In the genomic region with DNA sequence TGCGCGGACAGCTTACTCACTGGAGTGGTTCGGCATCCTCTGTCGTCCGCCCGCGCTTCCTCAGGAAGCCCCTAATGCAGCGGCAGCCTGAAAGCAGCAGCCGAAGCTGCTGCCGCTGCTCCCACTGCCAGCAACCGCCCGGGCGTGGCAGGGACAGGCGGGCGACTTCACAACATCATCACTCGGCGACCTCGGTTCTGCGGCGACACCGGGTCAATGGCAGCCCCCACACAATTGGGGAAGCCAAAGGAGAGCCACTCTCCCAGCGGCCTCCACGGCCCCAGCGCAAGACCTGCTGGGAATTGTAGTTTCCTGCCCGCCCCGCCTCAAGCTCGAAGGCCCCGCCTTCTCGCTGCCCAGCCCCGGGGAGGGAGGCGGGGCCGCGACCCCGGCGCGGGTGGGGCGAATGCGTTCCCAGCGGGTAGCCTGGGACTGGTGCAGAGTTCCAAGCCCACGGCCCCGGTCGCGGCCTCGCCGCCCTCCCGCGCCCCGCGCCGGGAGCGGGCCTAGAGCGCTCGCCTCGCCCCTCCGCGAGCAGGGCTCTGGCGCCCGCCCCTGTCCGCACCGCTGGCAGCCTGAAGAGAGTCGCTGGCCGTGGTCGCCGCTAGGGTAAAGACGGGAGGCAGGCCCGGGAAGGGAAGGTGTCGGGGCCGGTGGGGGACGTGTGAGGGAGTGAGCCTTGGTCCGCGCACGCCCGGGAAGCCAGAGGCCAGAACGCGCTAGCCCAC, we compare ENCODE assay signal across 8 cellular contexts. TPM values are rescaled to one million over a fixed set of nuclear protein-coding genes. Genes with fewer than 3 reads are reported as not detected.
DNase-seq lines count a peak whose midpoint lies in the region; ATAC-seq, FAIRE-seq and TF ChIP-seq lines count a peak whose summit lies in the region.

A gene with protein sequence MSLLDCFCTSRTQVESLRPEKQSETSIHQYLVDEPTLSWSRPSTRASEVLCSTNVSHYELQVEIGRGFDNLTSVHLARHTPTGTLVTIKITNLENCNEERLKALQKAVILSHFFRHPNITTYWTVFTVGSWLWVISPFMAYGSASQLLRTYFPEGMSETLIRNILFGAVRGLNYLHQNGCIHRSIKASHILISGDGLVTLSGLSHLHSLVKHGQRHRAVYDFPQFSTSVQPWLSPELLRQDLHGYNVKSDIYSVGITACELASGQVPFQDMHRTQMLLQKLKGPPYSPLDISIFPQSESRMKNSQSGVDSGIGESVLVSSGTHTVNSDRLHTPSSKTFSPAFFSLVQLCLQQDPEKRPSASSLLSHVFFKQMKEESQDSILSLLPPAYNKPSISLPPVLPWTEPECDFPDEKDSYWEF (plus strand): TSS at position 411 of the 728 bp plus-strand sequence. CDS start 3,101 bp downstream, outside the sequence.
A gene with protein sequence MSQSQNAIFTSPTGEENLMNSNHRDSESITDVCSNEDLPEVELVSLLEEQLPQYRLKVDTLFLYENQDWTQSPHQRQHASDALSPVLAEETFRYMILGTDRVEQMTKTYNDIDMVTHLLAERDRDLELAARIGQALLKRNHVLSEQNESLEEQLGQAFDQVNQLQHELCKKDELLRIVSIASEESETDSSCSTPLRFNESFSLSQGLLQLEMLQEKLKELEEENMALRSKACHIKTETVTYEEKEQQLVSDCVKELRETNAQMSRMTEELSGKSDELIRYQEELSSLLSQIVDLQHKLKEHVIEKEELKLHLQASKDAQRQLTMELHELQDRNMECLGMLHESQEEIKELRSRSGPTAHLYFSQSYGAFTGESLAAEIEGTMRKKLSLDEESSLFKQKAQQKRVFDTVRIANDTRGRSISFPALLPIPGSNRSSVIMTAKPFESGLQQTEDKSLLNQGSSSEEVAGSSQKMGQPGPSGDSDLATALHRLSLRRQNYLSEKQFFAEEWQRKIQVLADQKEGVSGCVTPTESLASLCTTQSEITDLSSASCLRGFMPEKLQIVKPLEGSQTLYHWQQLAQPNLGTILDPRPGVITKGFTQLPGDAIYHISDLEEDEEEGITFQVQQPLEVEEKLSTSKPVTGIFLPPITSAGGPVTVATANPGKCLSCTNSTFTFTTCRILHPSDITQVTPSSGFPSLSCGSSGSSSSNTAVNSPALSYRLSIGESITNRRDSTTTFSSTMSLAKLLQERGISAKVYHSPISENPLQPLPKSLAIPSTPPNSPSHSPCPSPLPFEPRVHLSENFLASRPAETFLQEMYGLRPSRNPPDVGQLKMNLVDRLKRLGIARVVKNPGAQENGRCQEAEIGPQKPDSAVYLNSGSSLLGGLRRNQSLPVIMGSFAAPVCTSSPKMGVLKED (minus strand): TSS at position 129 of the 728 bp plus-strand sequence. CDS start 30,951 bp downstream, outside the sequence.

- TF ChIP-seq CTCF in WERI-Rb-1 (IDR thresholded peaks at IDR 0.05; ENCODE audit: low read depth, low read length) (no peak; the same call in 1 of the 2 replicates), mammary epithelial cell (conservative IDR thresholded peaks at IDR 0.05 in 1 of 2, IDR thresholded peaks at IDR 0.05 in 1 of 2; ENCODE audit: extremely low read depth in 1 of 2, insufficient read depth in 1 of 2, low read depth in 1 of 2, low read length in 2 of 2) (no peak)

- no peak for FAIRE-seq in small intestine (lab: Jason Lieb, UNC)

- BruUV-seq in mammary epithelial cell (replicated peaks; lab: Mats Ljungman, UMichigan) = no TSS peak

- H3K4me2 ChIP-seq in mammary epithelial cell (ENCODE audit: insufficient read depth, low read depth, low read length) = peak within 1 kb of the TSS; percentile 90

- H3K4me1 ChIP-seq in mammary epithelial cell (ENCODE audit: insufficient read depth, low read length) (peaks cover 20% of the 10 kb centered on the region), iPS-20b (ENCODE audit: insufficient read depth, low read length) (no peaks in the 10 kb centered on the region), small intestine (ENCODE audit: control insufficient read depth in 2 of 2, insufficient read depth in 1 of 2, low read depth in 1 of 2, low read length in 1 of 2) (peaks cover 3 to 6% of the 10 kb centered on the region in 2 donors)

- peaks cover 25% of the 10 kb centered on the region for H3K36me3 ChIP-seq in WERI-Rb-1
- no peaks in the 10 kb centered on the region for H3K36me3 ChIP-seq in mammary epithelial cell (ENCODE audit: insufficient read depth, low read length)
- H3K36me3 ChIP-seq in iPS-20b (ENCODE audit: insufficient read depth, low read depth, low read length) = no peaks in the 10 kb centered on the region
- no peaks in the 10 kb centered on the region for H3K36me3 ChIP-seq in small intestine (ENCODE audit: control insufficient read depth in 2 of 2, insufficient read depth in 2 of 2, low read length in 2 of 2)

- in situ Hi-C loops in mammary epithelial cell (cut with MboI; ENCODE audit: low sequenced_read_pairs in 2 of 2) = no loop called here

- CTCF ChIA-PET in mammary epithelial cell (lab: Charles Lee; ENCODE audit: low non-redundant PET) = no interaction called here

- H3K4me3 ChIP-seq in WERI-Rb-1 (ENCODE audit: low read depth, low read length) (peak within 1 kb of the TSS; percentile 94), mammary epithelial cell (replicated peaks in 1 of 3; ENCODE audit: insufficient read depth in 1 of 3, low read depth in 2 of 3, low read length in 3 of 3) (peak within 1 kb of the TSS; percentile 60 to 93 (median 88)), iPS-20b (ENCODE audit: low read length) (peak within 1 kb of the TSS; percentile 83), small intestine (ENCODE audit: low read depth in 1 of 2, low read length in 2 of 2) (peak within 1 kb of the TSS; percentile 83 to 93)

- dilution Hi-C loops in mammary epithelial cell (cut with HindIII; ENCODE audit: low sequenced_read_pairs) = no loop called here

- intact Hi-C loops in mammary epithelial cell (cut with micrococcal nuclease) = loop anchor here (1.0 to 5.0 kb wide), 5 partner anchors 31 to 214 kb away; a partner anchor contains a TSS

- peak within 1 kb of the TSS; percentile 98 for H2AFZ ChIP-seq in mammary epithelial cell (ENCODE audit: low read depth, low read length)

- H3K27me3 ChIP-seq in WERI-Rb-1 (ENCODE audit: insufficient read depth, low read depth, severe bottlenecking) = no peaks in the 10 kb centered on the region
- H3K27me3 ChIP-seq in mammary epithelial cell (ENCODE audit: insufficient read depth, low read length) = no peaks in the 10 kb centered on the region
- H3K27me3 ChIP-seq in iPS-20b (ENCODE audit: insufficient read depth, low read length) = peaks cover 9% of the 10 kb centered on the region; the same call in 1 of the 2 replicates
- H3K27me3 ChIP-seq in small intestine (ENCODE audit: control insufficient read depth in 2 of 2, insufficient read depth in 2 of 2, low read length in 2 of 2) = no peaks in the 10 kb centered on the region

- H3K27ac ChIP-seq in WERI-Rb-1 (peak within 1 kb of the TSS; percentile 93), mammary epithelial cell (ENCODE audit: insufficient read depth, low read depth, low read length) (peak within 1 kb of the TSS; percentile 72), iPS-20b (ENCODE audit: low read length) (no peak within 1 kb of the TSS), small intestine (ENCODE audit: low read depth in 1 of 2, low read length in 1 of 2) (peak within 1 kb of the TSS; percentile 92)

- DNase-seq in AG08395 (ENCODE audit: low spot score) (peak; percentile 96), NCI-H2227 (lab: John Stamatoyannopoulos, UW; ENCODE audit: unreplicated experiment) (peak; percentile 99), WERI-Rb-1 (peak; percentile 93), mammary epithelial cell (peak; percentile 91), small intestine (peak; percentile 95)

- peak; percentile 93 for ATAC-seq in GM18873 (IDR thresholded peaks at IDR 0.05; ENCODE audit: low FRiP score, unreplicated experiment)
- peak; percentile 95 for ATAC-seq in HG03139 (IDR thresholded peaks at IDR 0.05; ENCODE audit: unreplicated experiment)

- peaks cover 44% of the 10 kb centered on the region for H3K79me2 ChIP-seq in mammary epithelial cell (ENCODE audit: insufficient read depth, low read length)

- no peaks in the 10 kb centered on the region for H4K20me1 ChIP-seq in mammary epithelial cell (ENCODE audit: insufficient read depth, low read length)

- H3K9me3 ChIP-seq in WERI-Rb-1 (ENCODE audit: severe bottlenecking) (no peaks in the 10 kb centered on the region), mammary epithelial cell (replicated peaks; ENCODE audit: insufficient read depth, low read length) (no peaks in the 10 kb centered on the region), iPS-20b (ENCODE audit: insufficient read depth, low read depth, low read length) (no peaks in the 10 kb centered on the region), small intestine (ENCODE audit: control insufficient read depth, low read depth) (no peaks in the 10 kb centered on the region)

- H3K9ac ChIP-seq in mammary epithelial cell (ENCODE audit: insufficient read depth, low read length) (peak within 1 kb of the TSS; percentile 81), iPS-20b (ENCODE audit: low read depth, low read length) (peak within 1 kb of the TSS; percentile 84)

- 0% methylated on average over 11 of the region's 75 CpGs for WGBS in mammary epithelial cell (ENCODE audit: low coverage, missing lambda C conversion rate)
- WGBS in small intestine, 3 donors = 0 to 1% (median 0%) methylated on average over 52 to 75 of the region's 75 CpGs

RNA-seq across cellular contexts. Expression of the first gene that starts in this region (rescaled TPM):
- 10 to 100 TPM; 12.8 to 19.2 TPM for total RNA-seq in mammary epithelial cell
- polyA plus RNA-seq in mammary epithelial cell (5.1 TPM), small intestine (100 to 1,000 TPM in 1 of 3 donors, 10 to 100 TPM in 2; 30.3 to 160 (median 51.3) TPM)
- 10.0 TPM for polyA minus RNA-seq in mammary epithelial cell

RNA-seq across cellular contexts. Expression of the second gene that starts in this region (rescaled TPM):
- 10 to 100 TPM; 18.9 to 28.7 TPM for total RNA-seq in mammary epithelial cell
- polyA plus RNA-seq in mammary epithelial cell = 8.6 TPM
- polyA minus RNA-seq in mammary epithelial cell = 15.9 TPM
- polyA plus RNA-seq in small intestine = 10 to 100 TPM; 13.4 to 25.7 (median 17.3) TPM
